In genomic region chr2:236887953-236888765, GRCh38 we compare ENCODE assay signal across 15 cellular contexts.
DNase-seq lines count a peak whose midpoint lies in the region; ATAC-seq, FAIRE-seq and TF ChIP-seq lines count a peak whose summit lies in the region.
"Had no signal": no experiment of that assay in that cellular context is flagged by ENCODE, and none has a peak within 500 bp of the region (broad histone marks: within the 10 kb centered on the region; RNA-seq: fewer than 3 reads in every experiment).

No MANE protein-coding gene starts in this region.

- CTCF ChIA-PET in PC-3 (lab: Charles Lee) = no interaction called here

- no peaks in the 10 kb centered on the region for H3K9me2 ChIP-seq in PC-3 (replicated peaks; ENCODE audit: low read length)

- H3K9me3 ChIP-seq in keratinocyte (ENCODE audit: control insufficient read depth, low read depth, low read length) = no peaks in the 10 kb centered on the region
- H3K9me3 ChIP-seq in PC-3 (ENCODE audit: low read length) = no peaks in the 10 kb centered on the region

- TF ChIP-seq CTCF in WI38 (IDR thresholded peaks at IDR 0.05; ENCODE audit: low read depth, low read length) = no peak
- no peak for TF ChIP-seq CTCF in keratinocyte (optimal IDR thresholded peaks at IDR 0.05 in 1 of 3, IDR thresholded peaks at IDR 0.05 in 1 of 3, conservative IDR thresholded peaks at IDR 0.05 in 1 of 3; ENCODE audit: extremely low read depth in 1 of 3, insufficient read depth in 2 of 3, low read length in 3 of 3)
- no peak for TF ChIP-seq CTCF in PC-3 (conservative IDR thresholded peaks at IDR 0.05; ENCODE audit: low read depth, low read length)

- DNase-seq in AG08396 (ENCODE audit: low spot score) (peak; percentile 13), keratinocyte (ENCODE audit: low read depth, low spot score) (no peak), PC-3 (no peak), NCI-H446 treated with DMSO at 0.1 percent for 48 hours (lab: John Stamatoyannopoulos, UW) (no peak), HTR-8/SVneo (ENCODE audit: insufficient read length, low spot score) (no peak)
- DNase-seq: activated CD4-positive, alpha-beta T cell treated with anti-CD3 and anti-CD28 coated beads, Interleukin-2, amount 10 ng/mL, durations not matched to agents 7 days and 5 days; anterior cingulate cortex; KG1; NCI-H1436 treated with DMSO at 0.1 percent for 48 hours; NCI-H510A; nephron progenitor cell; T-helper 2 cell had no signal

- dilution Hi-C loops in keratinocyte (cut with MboI; ENCODE audit: extremely low pct_ligation_motif_present, low sequenced_read_pairs) = no loop called here

- POLR2A ChIA-PET in PC-3 (lab: Charles Lee; ENCODE audit: unreplicated experiment) = no interaction called here

- peak overlapping the region; percentile 62 for H2AFZ ChIP-seq in keratinocyte (ENCODE audit: control insufficient read depth, low read length)
- no peak overlapping the region for H2AFZ ChIP-seq in PC-3 (ENCODE audit: low read length)

- H4K20me1 ChIP-seq in keratinocyte (ENCODE audit: control insufficient read depth, extremely low read depth, insufficient read depth, low read length) (no peaks in the 10 kb centered on the region), PC-3 (ENCODE audit: low read length) (no peaks in the 10 kb centered on the region)

- H3K9me1 ChIP-seq in keratinocyte (ENCODE audit: control insufficient read depth, extremely low read depth, insufficient read depth, low read length) = no peaks in the 10 kb centered on the region

- H3K79me2 ChIP-seq in keratinocyte (ENCODE audit: control insufficient read depth, insufficient read depth, low read length) = no peaks in the 10 kb centered on the region
- H3K79me2 ChIP-seq in PC-3 (ENCODE audit: low read length) = no peaks in the 10 kb centered on the region

- intact Hi-C loops in PC-3 (cut with micrococcal nuclease) = no loop called here

- H3K27ac ChIP-seq in keratinocyte (ENCODE audit: control insufficient read depth, insufficient read depth, low read length) = no peak overlapping the region
- H3K27ac ChIP-seq in skin epidermis = peak overlapping the region in 16 of 21 experiments; percentile 10 to 93 (median 74)
- no peak overlapping the region for H3K27ac ChIP-seq in PC-3 (ENCODE audit: low read length)

- ATAC-seq in HG02973 (IDR thresholded peaks at IDR 0.05; ENCODE audit: unreplicated experiment) (no peak), PC-3 (no peak)

- H3K4me1 ChIP-seq in keratinocyte (ENCODE audit: control insufficient read depth, extremely low read depth, insufficient read depth, low read length) (peaks cover 4% of the 10 kb centered on the region), PC-3 (ENCODE audit: insufficient read depth, low read length) (no peaks in the 10 kb centered on the region)

- no peak overlapping the region for H3K9ac ChIP-seq in keratinocyte (ENCODE audit: control insufficient read depth, extremely low read depth, insufficient read depth, low read length)
- H3K9ac ChIP-seq in PC-3 (ENCODE audit: low read length) = no peak overlapping the region

- no peaks in the 10 kb centered on the region for H3F3A ChIP-seq in PC-3 (ENCODE audit: low read length, unreplicated experiment)

- H3K4me2 ChIP-seq in keratinocyte (ENCODE audit: control insufficient read depth, extremely low read depth, insufficient read depth, low read depth, low read length) = no peak overlapping the region
- no peak overlapping the region for H3K4me2 ChIP-seq in PC-3 (ENCODE audit: low read length)

- H3K36me3 ChIP-seq in keratinocyte (ENCODE audit: control insufficient read depth in 2 of 2, extremely low read depth in 1 of 2, insufficient read depth in 2 of 2, low read length in 2 of 2) = no peaks in the 10 kb centered on the region
- H3K36me3 ChIP-seq in PC-3 (ENCODE audit: low read depth, low read length) = no peaks in the 10 kb centered on the region

- BruUV-seq in PC-3 (replicated peaks; lab: Mats Ljungman, UMichigan) = no TSS peak

- FAIRE-seq in keratinocyte (lab: Jason Lieb, UNC) = no peak
- FAIRE-seq in HTR-8/SVneo (lab: Jason Lieb, UNC) = no peak

- H3K4me3 ChIP-seq in WI38 (ENCODE audit: low read depth, low read length) (peak overlapping the region; percentile 14; the same call in 1 of the 2 replicates), keratinocyte (ENCODE audit: control insufficient read depth in 2 of 3, extremely low read depth in 1 of 3, insufficient read depth in 2 of 3, low read depth in 1 of 3, low read length in 3 of 3) (no peak overlapping the region), skin epidermis (no peak overlapping the region), PC-3 (ENCODE audit: low read length) (no peak overlapping the region)

- no peaks in the 10 kb centered on the region for H3K27me3 ChIP-seq in keratinocyte (ENCODE audit: control insufficient read depth, extremely low read depth, insufficient read depth, low read length)
- H3K27me3 ChIP-seq in PC-3 (ENCODE audit: low read length) = no peaks in the 10 kb centered on the region

Comparison
In these comparisons a context has a peak if more than half of its experiments do, and no peak if none do; other contexts are left out.
1. H3K27ac ChIP-seq: peak in skin epidermis (16 of 21); none in keratinocyte (single experiment) and PC-3 (single experiment).